ENCODE assay signal across 1 cellular context in genomic region chr12:46219892-46220655, GRCh38.
TF ChIP-seq lines count a peak whose summit lies in the region.

No MANE protein-coding gene starts in this region.

TF ChIP-seq in HEK293, 187 proteins besides CTCF, POLR2A, EP300 and RAD21 (continued from another document):
- TF ChIP-seq PRDM4 (tag by site-specific recombination; IDR thresholded peaks at IDR 0.05) (no peak), ZFHX2 (tag by site-specific recombination; conservative IDR thresholded peaks at IDR 0.05) (peak; percentile 43), HIC1 (tag by site-specific recombination; IDR thresholded peaks at IDR 0.05) (no peak)
